ENCODE assay signal across 10 cellular contexts in genomic region chr12:68482660-68483059, GRCh38.
DNase-seq lines count a peak whose midpoint lies in the region; ATAC-seq, FAIRE-seq and TF ChIP-seq lines count a peak whose summit lies in the region.
"Had no signal": no experiment of that assay in that cellular context is flagged by ENCODE, and none has a peak within 500 bp of the region (broad histone marks: within the 10 kb centered on the region; RNA-seq: fewer than 3 reads in every experiment).

No MANE protein-coding gene starts in this region.

- H3K27ac ChIP-seq in K562 (ENCODE audit: extremely low read depth, low read depth, low read length) (no peak overlapping the region), testis (no peak overlapping the region)

- H3K9me1 ChIP-seq in K562 (ENCODE audit: control insufficient read depth, insufficient read depth, low read length): no peaks in the 10 kb centered on the region

- H3K4me2 ChIP-seq in K562 (ENCODE audit: insufficient read depth, low read length): no peak overlapping the region

- 0% methylated on average over 1 of the region's 1 CpG for WGBS in K562 (ENCODE audit: insufficient coverage, low coverage, missing lambda C conversion rate)
- WGBS in testis, 2 donors: 83 to 87% methylated on average over 1 of the region's 1 CpG

- TF ChIP-seq RAD21 in K562 (CRISPR knock-in tag; conservative IDR thresholded peaks at IDR 0.05 in 1 of 2, IDR thresholded peaks at IDR 0.05 in 1 of 2): no peak

- ATAC-seq in GM19351 (IDR thresholded peaks at IDR 0.05; ENCODE audit: unreplicated experiment) (peak; percentile 89), HG03108 (IDR thresholded peaks at IDR 0.05; ENCODE audit: unreplicated experiment) (peak; percentile 53), K562 (no peak)

- H2AFZ ChIP-seq in K562 (ENCODE audit: low read depth, low read length): no peak overlapping the region

- H3K9me3 ChIP-seq in K562 (replicated peaks; ENCODE audit: control insufficient read depth, insufficient read depth, low read depth, low read length) (no peaks in the 10 kb centered on the region; the same call in 1 of the 2 replicates), testis (no peaks in the 10 kb centered on the region)

- TF ChIP-seq CTCF in GM10248 (IDR thresholded peaks at IDR 0.05; ENCODE audit: control extremely low read depth, extremely low read depth, low read depth, missing control alignments): no peak
- no peak for TF ChIP-seq CTCF in K562 (IDR thresholded peaks at IDR 0.05 in 2 of 3, conservative IDR thresholded peaks at IDR 0.05 in 1 of 3; ENCODE audit: insufficient read depth in 2 of 3, low read depth in 1 of 3, low read length in 3 of 3)
- TF ChIP-seq CTCF in testis (IDR thresholded peaks at IDR 0.05): no peak

- H3K79me2 ChIP-seq in K562 (ENCODE audit: control insufficient read depth, insufficient read depth, low read length): no peaks in the 10 kb centered on the region

- TF ChIP-seq POLR2A in K562 (conservative IDR thresholded peaks at IDR 0.05): no peak
- no peak for TF ChIP-seq POLR2A in testis (IDR thresholded peaks at IDR 0.05)

- DNase-seq in GM10248 (ENCODE audit: extremely low spot score) (peak; percentile 45), K562 (ENCODE audit: extremely low read depth in 1 of 4, low spot score in 3 of 4) (no peak), testis (no peak), RCC 7860 (ENCODE audit: low spot score) (no peak), NCI-H345 (lab: John Stamatoyannopoulos, UW) (no peak), DMS 273 (lab: John Stamatoyannopoulos, UW; ENCODE audit: unreplicated experiment) (no peak)
- DNase-seq: hypothalamus, NCI-H524 had no signal

- no peaks in the 10 kb centered on the region for H4K20me1 ChIP-seq in K562 (replicated peaks; ENCODE audit: control insufficient read depth, insufficient read depth, low read length)

- H3K4me1 ChIP-seq in K562 (replicated peaks in 1 of 2; ENCODE audit: control insufficient read depth in 2 of 2, insufficient read depth in 2 of 2, low read length in 2 of 2) (peaks cover 5 to 30% of the 10 kb centered on the region in 2 experiments; a peak in 4 of 5 replicates), testis (no peaks in the 10 kb centered on the region)

- no peak for TF ChIP-seq EP300 in K562 (IDR thresholded peaks at IDR 0.05; ENCODE audit: low read length)

- FAIRE-seq in K562 (lab: Jason Lieb, UNC) (no peak), RCC 7860 (lab: Jason Lieb, UNC) (no peak)

- intact Hi-C loops in K562 (cut with micrococcal nuclease): no loop called here
- intact Hi-C loops in testis (cut with DNase I; ENCODE audit: low total_unique reads): no loop called here

- in situ Hi-C loops in K562 (cut with MboI): no loop called here

- POLR2A ChIA-PET in GM10248 (lab: Yijun Ruan, JAX) (interaction anchor here (0.5 to 0.9 kb wide), 2 partner anchors 41 to 129 kb away, joined by 3 to 4 read pairs; partner anchors contain the start of gene RAP1B), K562 (lab: Yijun Ruan, JAX) (interaction anchor here (0.8 to 1.1 kb wide), 3 partner anchors 15 to 97 kb away, joined by 3 read pairs; no protein-coding TSS in a partner anchor)

- CTCF ChIA-PET in GM10248 (lab: Yijun Ruan, JAX): interaction anchor here (0.8 to 1.3 kb wide), 5 partner anchors 15 to 124 kb away, joined by 3 to 5 read pairs (median 3); no protein-coding TSS in a partner anchor
- CTCF ChIA-PET in K562 (lab: Yijun Ruan, JAX; ENCODE audit: low intra/inter-chr PET ratio): no interaction called here

- peaks cover 0 to 5% of the 10 kb centered on the region in 2 experiments; a peak in 1 of 5 replicates for H3K27me3 ChIP-seq in K562 (ENCODE audit: control insufficient read depth in 2 of 2, insufficient read depth in 2 of 2, low read length in 2 of 2)
- H3K27me3 ChIP-seq in testis: no peaks in the 10 kb centered on the region

- H3K36me3 ChIP-seq in K562 (ENCODE audit: control insufficient read depth, insufficient read depth, low read length): no peaks in the 10 kb centered on the region
- H3K36me3 ChIP-seq in testis (ENCODE audit: low read depth, missing control alignments): no peaks in the 10 kb centered on the region

- H3K4me3 ChIP-seq in K562 (no peak overlapping the region), testis (no peak overlapping the region)

- no peak overlapping the region for H3K9ac ChIP-seq in K562 (ENCODE audit: insufficient read depth in 1 of 2, low read depth in 2 of 2, low read length in 2 of 2)

- BruUV-seq in K562 (replicated peaks; lab: Mats Ljungman, UMichigan): no TSS peak

TF ChIP-seq in K562, 482 proteins besides CTCF, POLR2A, EP300 and RAD21:
- TF ChIP-seq RFX1 (IDR thresholded peaks at IDR 0.05) (peak; percentile 18; the same call in 1 of the 2 replicates), IRF2 (CRISPR knock-in tag; IDR thresholded peaks at IDR 0.05) (no peak)
TF ChIP-seq in K562: peak in this region for 1.
